Comparison of ENCODE assay signal across 13 cellular contexts in genomic region chr11:60950024-60950423, GRCh38. TPM values are rescaled to one million over a fixed set of nuclear protein-coding genes. Genes with fewer than 3 reads are reported as not detected.
DNase-seq lines count a peak whose midpoint lies in the region; ATAC-seq and TF ChIP-seq lines count a peak whose summit lies in the region.
"Had no signal": no experiment of that assay in that cellular context is flagged by ENCODE, and none has a peak within 500 bp of the region (broad histone marks: within the 10 kb centered on the region; RNA-seq: fewer than 3 reads in every experiment).

No MANE protein-coding gene starts in this region.

- peak overlapping the region; percentile 55 for H3K27ac ChIP-seq in Karpas-422 (ENCODE audit: low read length)
- H3K27ac ChIP-seq: hepatocyte, VCaP had no signal

- no peaks in the 10 kb centered on the region for H3K36me3 Mint-ChIP-seq in activated CD4-positive, alpha-beta T cell treated with anti-CD3 and anti-CD28 coated beads for 36 hours (ENCODE audit: low read depth)
- H3K36me3 Mint-ChIP-seq in stimulated activated memory B cell treated with anti-CD40 and anti-IgM and Interleukin-4, amounts not matched to agents 10 μg/mL and 1 μg/mL and 100 μg/mL, for 72 hours: peaks cover 28% of the 10 kb centered on the region

- no peaks in the 10 kb centered on the region for H3K9me2 ChIP-seq in Karpas-422 (replicated peaks; ENCODE audit: insufficient read depth, low read length)

- DNase-seq in activated CD4-positive, alpha-beta T cell treated with anti-CD3 and anti-CD28 coated beads for 36 hours: no peak
- DNase-seq in activated CD4-positive, alpha-beta T cell treated with anti-CD3 and anti-CD28 coated beads for 4 hours: no peak
- DNase-seq in Karpas-422: peak; percentile 57
- DNase-seq in BE2C: no peak
- no peak for DNase-seq in omental fat pad (ENCODE audit: low spot score)
- DNase-seq: DND-41; effector CD8-positive, alpha-beta T cell; testis had no signal

- peaks cover 54% of the 10 kb centered on the region for H3K79me2 ChIP-seq in Karpas-422 (ENCODE audit: low read length)
- H3K79me2 ChIP-seq: hepatocyte had no signal

- H3K4me1 ChIP-seq in Karpas-422 (ENCODE audit: low read length) (peaks cover 44% of the 10 kb centered on the region), iPS-15b (ENCODE audit: control insufficient read depth, insufficient read depth, low read length) (peaks cover 6% of the 10 kb centered on the region), BE2C (no peaks in the 10 kb centered on the region)

- no peaks in the 10 kb centered on the region; the same call in 1 of the 2 replicates for H4K20me1 ChIP-seq in Karpas-422 (ENCODE audit: insufficient read depth, low read depth, low read length)

- H3K27me3 ChIP-seq in Karpas-422 (ENCODE audit: low read length) (no peaks in the 10 kb centered on the region), iPS-15b (ENCODE audit: control insufficient read depth, insufficient read depth, low read length) (peaks cover 20% of the 10 kb centered on the region), BE2C (no peaks in the 10 kb centered on the region)
- H3K27me3 ChIP-seq: testis had no signal

- no peak overlapping the region for H2AFZ ChIP-seq in Karpas-422 (ENCODE audit: low read length)
- H2AFZ ChIP-seq: hepatocyte had no signal

- ATAC-seq in activated CD4-positive, alpha-beta T cell treated with anti-CD3 and anti-CD28 coated beads for 36 hours: no peak
- ATAC-seq in stimulated activated memory B cell treated with anti-CD40 and anti-IgM and Interleukin-4, amounts not matched to agents 10 μg/mL and 1 μg/mL and 100 μg/mL, for 72 hours: no peak
- no peak for ATAC-seq in HG02623 (IDR thresholded peaks at IDR 0.05; ENCODE audit: unreplicated experiment)
- no peak for ATAC-seq in omental fat pad (ENCODE audit: low FRiP score)

- H3K9me3 Mint-ChIP-seq in activated CD4-positive, alpha-beta T cell treated with anti-CD3 and anti-CD28 coated beads for 36 hours (ENCODE audit: low read depth): no peaks in the 10 kb centered on the region
- no peaks in the 10 kb centered on the region for H3K9me3 Mint-ChIP-seq in stimulated activated memory B cell treated with anti-CD40 and anti-IgM and Interleukin-4, amounts not matched to agents 10 μg/mL and 1 μg/mL and 100 μg/mL, for 72 hours

- H3K9me3 ChIP-seq in Karpas-422 (ENCODE audit: low read length): no peaks in the 10 kb centered on the region
- no peaks in the 10 kb centered on the region for H3K9me3 ChIP-seq in iPS-15b (ENCODE audit: control insufficient read depth, insufficient read depth, low read length)
- no peaks in the 10 kb centered on the region for H3K9me3 ChIP-seq in BE2C
- H3K9me3 ChIP-seq: testis had no signal

- POLR2A ChIA-PET in activated CD4-positive, alpha-beta T cell treated with anti-CD3 and anti-CD28 coated beads for 36 hours (lab: Charles Lee): interaction anchor here (1.1 kb wide), 1 partner anchor 22 kb away, joined by 4 read pairs; the partner anchor contains the start of gene CD6

- peaks cover 7% of the 10 kb centered on the region for H3K27me3 Mint-ChIP-seq in activated CD4-positive, alpha-beta T cell treated with anti-CD3 and anti-CD28 coated beads for 36 hours
- no peaks in the 10 kb centered on the region for H3K27me3 Mint-ChIP-seq in stimulated activated memory B cell treated with anti-CD40 and anti-IgM and Interleukin-4, amounts not matched to agents 10 μg/mL and 1 μg/mL and 100 μg/mL, for 72 hours

- CTCF ChIA-PET in activated CD4-positive, alpha-beta T cell treated with anti-CD3 and anti-CD28 coated beads for 36 hours (lab: Charles Lee): interaction anchor here (0.6 to 0.8 kb wide), 3 partner anchors 23 to 121 kb away, joined by 3 read pairs; no protein-coding TSS in a partner anchor

- TF ChIP-seq CTCF in BE2C (IDR thresholded peaks at IDR 0.05; ENCODE audit: low read depth, low read length) (no peak), omental fat pad (IDR thresholded peaks at IDR 0.05) (no peak)

- peaks cover 21% of the 10 kb centered on the region for H3K4me1 Mint-ChIP-seq in activated CD4-positive, alpha-beta T cell treated with anti-CD3 and anti-CD28 coated beads for 36 hours
- H3K4me1 Mint-ChIP-seq in stimulated activated memory B cell treated with anti-CD40 and anti-IgM and Interleukin-4, amounts not matched to agents 10 μg/mL and 1 μg/mL and 100 μg/mL, for 72 hours: peaks cover 71% of the 10 kb centered on the region

- peak overlapping the region; percentile 30 for H3K4me3 Mint-ChIP-seq in activated CD4-positive, alpha-beta T cell treated with anti-CD3 and anti-CD28 coated beads for 36 hours
- H3K4me3 Mint-ChIP-seq in stimulated activated memory B cell treated with anti-CD40 and anti-IgM and Interleukin-4, amounts not matched to agents 10 μg/mL and 1 μg/mL and 100 μg/mL, for 72 hours: peak overlapping the region; percentile 88

- peak overlapping the region; percentile 96 for H3K4me2 ChIP-seq in Karpas-422 (ENCODE audit: low read depth, low read length, poor library complexity, severe bottlenecking)

- H3K4me3 ChIP-seq in Karpas-422 (ENCODE audit: low read length) (peak overlapping the region; percentile 93), iPS-15b (ENCODE audit: low read depth, low read length) (peak overlapping the region; percentile 2), BE2C (ENCODE audit: low read depth, low read length) (no peak overlapping the region)
- H3K4me3 ChIP-seq: hepatocyte had no signal

- H3K36me3 ChIP-seq in Karpas-422 (ENCODE audit: insufficient read depth, low read length): peaks cover 3% of the 10 kb centered on the region; the same call in 1 of the 2 replicates
- no peaks in the 10 kb centered on the region for H3K36me3 ChIP-seq in iPS-15b (ENCODE audit: control insufficient read depth, insufficient read depth, low read length)
- no peaks in the 10 kb centered on the region for H3K36me3 ChIP-seq in BE2C

- no peak overlapping the region for H3K27ac Mint-ChIP-seq in activated CD4-positive, alpha-beta T cell treated with anti-CD3 and anti-CD28 coated beads for 36 hours
- H3K27ac Mint-ChIP-seq in stimulated activated memory B cell treated with anti-CD40 and anti-IgM and Interleukin-4, amounts not matched to agents 10 μg/mL and 1 μg/mL and 100 μg/mL, for 72 hours: peak overlapping the region; percentile 96

- H3K9ac ChIP-seq in Karpas-422 (ENCODE audit: low read length): peak overlapping the region; percentile 90
- H3K9ac ChIP-seq in iPS-15b (ENCODE audit: low read depth, low read length): no peak overlapping the region

- intact Hi-C loops in activated CD4-positive, alpha-beta T cell treated with anti-CD3 and anti-CD28 coated beads for 36 hours (cut with DNase I, micrococcal nuclease): loop anchor here in 1 of 2 experiments (2.0 to 10.0 kb wide), 2 partner anchors 35 to 305 kb away; partner anchors contain the start of gene TMEM109

RNA-seq across cellular contexts. Expression of gene SLC15A3, which starts 2.0 kb away (rescaled TPM):
- total RNA-seq in activated CD4-positive, alpha-beta T cell treated with anti-CD3 and anti-CD28 coated beads for 36 hours: 1 to 10 TPM; 7.0 to 9.6 TPM
- total RNA-seq in Karpas-422 (2014; rRNA removed; shearing (Covaris generic); ENCODE audit: low replicate concordance): 49.5 and 64.7 TPM in 2 replicates
- not detected for polyA plus RNA-seq in BE2C (2012; ENCODE audit: insufficient read depth, insufficient read length, low read depth)
- total RNA-seq in omental fat pad: 10 to 100 TPM; 17.6 to 56.0 (median 32.3) TPM

RNA-seq across cellular contexts. Expression of gene CD6, which starts 21.5 kb away (rescaled TPM):
- 100 to 1,000 TPM; 286 to 377 TPM for total RNA-seq in activated CD4-positive, alpha-beta T cell treated with anti-CD3 and anti-CD28 coated beads for 36 hours
- total RNA-seq in Karpas-422 (2014; rRNA removed; shearing (Covaris generic); ENCODE audit: low replicate concordance): not detected in 2 replicates
- polyA plus RNA-seq in BE2C (2012; ENCODE audit: insufficient read depth, insufficient read length, low read depth): not detected
- 1 to 10 TPM in 3 of 4 donors, under 1 TPM in 1; 0.79 to 6.5 (median 2.2) TPM for total RNA-seq in omental fat pad
- polyA plus RNA-seq: hepatocyte had no signal

RNA-seq across cellular contexts. Expression of gene TMEM132A, which starts 25.8 kb away (rescaled TPM):
- 1 to 10 TPM; 1.9 to 2.0 TPM for total RNA-seq in activated CD4-positive, alpha-beta T cell treated with anti-CD3 and anti-CD28 coated beads for 36 hours
- total RNA-seq in Karpas-422 (2014; rRNA removed; shearing (Covaris generic); ENCODE audit: low replicate concordance): 1.6 and 5.2 TPM in 2 replicates
- 365 TPM for polyA plus RNA-seq in BE2C (2012; ENCODE audit: insufficient read depth, insufficient read length, low read depth)
- total RNA-seq in omental fat pad: 10 to 100 TPM in 1 of 4 donors, 1 to 10 TPM in 3; 2.9 to 11.3 (median 6.7) TPM

RNA-seq across cellular contexts. Expression of gene TMEM109, which starts 36.1 kb away (rescaled TPM):
- total RNA-seq in activated CD4-positive, alpha-beta T cell treated with anti-CD3 and anti-CD28 coated beads for 36 hours: 10 to 100 TPM; 80.3 to 89.1 TPM
- 42.3 and 44.4 TPM in 2 replicates for total RNA-seq in Karpas-422 (2014; rRNA removed; shearing (Covaris generic); ENCODE audit: low replicate concordance)
- polyA plus RNA-seq in BE2C (2012; ENCODE audit: insufficient read depth, insufficient read length, low read depth): 44.4 TPM
- total RNA-seq in omental fat pad: 100 to 1,000 TPM in 1 of 4 donors, 10 to 100 TPM in 3; 79.6 to 150 (median 88.7) TPM

RNA-seq across cellular contexts. Expression of gene PRPF19, which starts 43.6 kb away (rescaled TPM):
- total RNA-seq in activated CD4-positive, alpha-beta T cell treated with anti-CD3 and anti-CD28 coated beads for 36 hours: 100 to 1,000 TPM; 148 to 197 TPM
- 87.2 and 109 TPM in 2 replicates for total RNA-seq in Karpas-422 (2014; rRNA removed; shearing (Covaris generic); ENCODE audit: low replicate concordance)
- 213 TPM for polyA plus RNA-seq in BE2C (2012; ENCODE audit: insufficient read depth, insufficient read length, low read depth)
- 10 to 100 TPM; 50.3 to 93.9 (median 58.0) TPM for total RNA-seq in omental fat pad

Comparison
In these comparisons a context has a peak if more than half of its experiments do, and no peak if none do; other contexts are left out.
1. RNA of gene CD6, which starts 21.5 kb away (total RNA-seq): 286 to 377 TPM in activated CD4-positive, alpha-beta T cell treated with anti-CD3 and anti-CD28 coated beads for 36 hours; 0.79 to 6.5 TPM in omental fat pad and not detected in Karpas-422; every median in the first group is over 10 times any median in the second.